In genomic region chr17:45376606-45377005, GRCh38 we compare ENCODE assay signal across 24 cellular contexts.
"Had no signal": no experiment of that assay in that cellular context is flagged by ENCODE, and none has a peak within 500 bp of the region (broad histone marks: within the 10 kb centered on the region; RNA-seq: fewer than 3 reads in every experiment).

No MANE protein-coding gene starts in this region.

- H3K4me2 ChIP-seq: smooth muscle cell had no signal

- H3K36me3 ChIP-seq: breast epithelium, heart left ventricle, right atrium auricular region, suprapubic skin, tibial nerve had no signal

- H3K4me3 ChIP-seq: breast epithelium, heart left ventricle, right atrium auricular region, smooth muscle cell, suprapubic skin, tibial nerve had no signal

- H3K9me3 ChIP-seq: breast epithelium, heart left ventricle, right atrium auricular region, suprapubic skin, tibial nerve had no signal

- H3K27me3 ChIP-seq: breast epithelium, heart left ventricle, right atrium auricular region, suprapubic skin, tibial nerve had no signal

- DNase-seq: activated CD4-positive, alpha-beta T cell treated with anti-CD3 and anti-CD28 coated beads for 4 hours; activated CD4-positive, alpha-beta T cell treated with anti-CD3 and anti-CD28 coated beads, Interleukin-2, amount 50 U/mL, for 4 hours; activated CD4-positive, CD25-positive, alpha-beta regulatory T cell; activated naive CD4-positive, alpha-beta T cell; activated T-cell treated with anti-CD3 and anti-CD28 coated beads for 4 hours; activated T-cell treated with anti-CD3 and anti-CD28 coated beads, Interleukin-2, amount 50 U/mL, for 72 hours; central memory CD4-positive, alpha-beta T cell; foreskin fibroblast; heart left ventricle; hypothalamus; immature natural killer cell; midbrain; naive thymus-derived CD4-positive, alpha-beta T cell; stimulated activated CD4-positive, alpha-beta T cell treated with anti-CD3 and anti-CD28 coated beads, Interleukin-1b, Interleukin-23, amount 100 ng/mL, for 48 hours; stimulated activated CD4-positive, alpha-beta T cell treated with anti-CD3 and anti-CD28 coated beads, Interleukin-4, amount 100 ng/mL, for 4 hours; stimulated activated CD8-positive, alpha-beta memory T cell treated with anti-CD3 and anti-CD28 coated beads, Interleukin-4, amount 100 ng/mL, for 48 hours; stimulated activated naive CD4-positive, alpha-beta T cell had no signal

- ATAC-seq: activated naive CD4-positive, alpha-beta T cell treated with anti-CD3 and anti-CD28 coated beads, Interleukin-2, amount 50 U/mL, for 72 hours; activated T-cell treated with anti-CD3 and anti-CD28 coated beads, Interleukin-2, amount 50 U/mL, for 72 hours; esophagus mucosa; heart left ventricle; naive thymus-derived CD4-positive, alpha-beta T cell had no signal

- H3K27ac ChIP-seq: breast epithelium, heart left ventricle, right atrium auricular region, suprapubic skin, tibial nerve had no signal
